In genomic region chr6:6825986-6826901, GRCh38 we compare ENCODE assay signal across 8 cellular contexts.
DNase-seq lines count a peak whose midpoint lies in the region; ATAC-seq and TF ChIP-seq lines count a peak whose summit lies in the region.

No MANE protein-coding gene starts in this region.

- intact Hi-C loops in left ventricle myocardium superior (cut with micrococcal nuclease) (no loop called here), transverse colon (cut with DNase I; ENCODE audit: low total_unique reads) (no loop called here)

- TF ChIP-seq CTCF in transverse colon (IDR thresholded peaks at IDR 0.05), result no peak

- H3K27me3 ChIP-seq in transverse colon, result no peaks in the 10 kb centered on the region

- no peak overlapping the region for H3K4me3 ChIP-seq in transverse colon

- ATAC-seq in GM19438 (IDR thresholded peaks at IDR 0.05; ENCODE audit: low read depth, unreplicated experiment) (peak; percentile 81), HG03558 (IDR thresholded peaks at IDR 0.05; ENCODE audit: extremely low read depth, unreplicated experiment) (peak; percentile 64), left ventricle myocardium superior (peak; percentile 92), HG03520 (IDR thresholded peaks at IDR 0.05; ENCODE audit: unreplicated experiment) (no peak), HG02870 (IDR thresholded peaks at IDR 0.05; ENCODE audit: unreplicated experiment) (no peak)

- TF ChIP-seq EP300 in transverse colon (IDR thresholded peaks at IDR 0.05; ENCODE audit: low read depth), result no peak

- H3K27ac ChIP-seq in transverse colon, result peak overlapping the region in 3 of 4 donors; percentile 2 to 35 (median 34)

- DNase-seq in DMS53 treated with DMSO at 0.1 percent for 48 hours (lab: John Stamatoyannopoulos, UW; ENCODE audit: unreplicated experiment) (peak; percentile 3), SK-MEL-5 (ENCODE audit: low read depth, low spot score) (peak; percentile 73), left ventricle myocardium superior (peak; percentile 68), transverse colon (peak; percentile 60)

- no peaks in the 10 kb centered on the region for H3K36me3 ChIP-seq in transverse colon

- TF ChIP-seq POLR2A in transverse colon (IDR thresholded peaks at IDR 0.05), result no peak

- 61 to 80% methylated on average over 1 to 19 of the region's 19 CpGs for WGBS in transverse colon (ENCODE audit: low coverage in 1 of 2), 2 donors

- in situ Hi-C loops in SK-MEL-5 (cut with HindIII; ENCODE audit: low pct_unique_long_range_greater_than_20kb, low sequenced_read_pairs) (no loop called here), transverse colon (cut with MboI; ENCODE audit: low pct_ligation_motif_present in 1 of 4, low pct_unique_long_range_greater_than_20kb in 1 of 4, low sequenced_read_pairs in 3 of 4) (no loop called here)

- peaks cover 0 to 16% (median 8%) of the 10 kb centered on the region in 4 donors for H3K4me1 ChIP-seq in transverse colon

- no peaks in the 10 kb centered on the region for H3K9me3 ChIP-seq in transverse colon

Comparison
In these comparisons a context has a peak if more than half of its experiments do, and no peak if none do; other contexts are left out.
1. DNase-seq: peak in every context shown above with its lines; median percentile 73 in SK-MEL-5; 68 in left ventricle myocardium superior; 60 in transverse colon; 3 in DMS53 treated with DMSO at 0.1 percent for 48 hours.
2. ATAC-seq: peak in GM19438 (single experiment), HG03558 (single experiment) and left ventricle myocardium superior (single experiment); none in HG03520 (single experiment) and HG02870 (single experiment).